1 cellular context compared by ENCODE assay signal in the genomic region with DNA sequence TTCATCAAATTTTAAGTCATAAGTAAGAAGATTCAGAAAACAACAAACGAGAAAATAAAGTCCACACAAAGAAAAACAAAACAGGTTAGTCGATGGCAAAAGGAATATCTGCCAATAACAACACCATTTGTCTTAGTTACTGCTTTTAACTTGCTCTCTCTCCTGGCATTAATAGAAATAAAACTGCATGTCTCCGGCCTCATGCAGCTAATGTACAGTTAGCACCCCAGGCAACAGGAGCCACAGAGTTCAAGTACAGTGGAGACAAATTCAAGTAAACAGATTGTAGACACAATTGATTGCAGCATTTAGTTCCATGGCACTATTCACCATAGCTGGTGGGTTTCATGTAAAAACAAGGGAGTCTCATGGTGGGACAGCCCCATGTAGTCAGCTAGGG.
TF ChIP-seq lines count a peak whose summit lies in the region.

No MANE protein-coding gene starts in this region.

TF ChIP-seq in HEK293, 187 proteins besides CTCF, POLR2A, EP300 and RAD21 (continued from another document):
- TF ChIP-seq, protein P1, sequence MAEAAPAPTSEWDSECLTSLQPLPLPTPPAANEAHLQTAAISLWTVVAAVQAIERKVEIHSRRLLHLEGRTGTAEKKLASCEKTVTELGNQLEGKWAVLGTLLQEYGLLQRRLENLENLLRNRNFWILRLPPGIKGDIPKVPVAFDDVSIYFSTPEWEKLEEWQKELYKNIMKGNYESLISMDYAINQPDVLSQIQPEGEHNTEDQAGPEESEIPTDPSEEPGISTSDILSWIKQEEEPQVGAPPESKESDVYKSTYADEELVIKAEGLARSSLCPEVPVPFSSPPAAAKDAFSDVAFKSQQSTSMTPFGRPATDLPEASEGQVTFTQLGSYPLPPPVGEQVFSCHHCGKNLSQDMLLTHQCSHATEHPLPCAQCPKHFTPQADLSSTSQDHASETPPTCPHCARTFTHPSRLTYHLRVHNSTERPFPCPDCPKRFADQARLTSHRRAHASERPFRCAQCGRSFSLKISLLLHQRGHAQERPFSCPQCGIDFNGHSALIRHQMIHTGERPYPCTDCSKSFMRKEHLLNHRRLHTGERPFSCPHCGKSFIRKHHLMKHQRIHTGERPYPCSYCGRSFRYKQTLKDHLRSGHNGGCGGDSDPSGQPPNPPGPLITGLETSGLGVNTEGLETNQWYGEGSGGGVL (tag by site-specific recombination; IDR thresholded peaks at IDR 0.05), result no peak
- TF ChIP-seq HOXA7 (CRISPR knock-in tag; IDR thresholded peaks at IDR 0.05; ENCODE audit: borderline replicate concordance) (no peak), KLF7 (tag by site-specific recombination; IDR thresholded peaks at IDR 0.05; ENCODE audit: borderline replicate concordance) (no peak), ZBTB1 (tag by site-specific recombination; IDR thresholded peaks at IDR 0.05) (no peak), SCRT1 (tag by site-specific recombination; IDR thresholded peaks at IDR 0.05; ENCODE audit: borderline replicate concordance) (no peak), ZNF792 (tag by site-specific recombination; IDR thresholded peaks at IDR 0.05) (no peak), BCL11B (tag by site-specific recombination; IDR thresholded peaks at IDR 0.05; ENCODE audit: low read depth) (no peak)
- TF ChIP-seq, protein P2, sequence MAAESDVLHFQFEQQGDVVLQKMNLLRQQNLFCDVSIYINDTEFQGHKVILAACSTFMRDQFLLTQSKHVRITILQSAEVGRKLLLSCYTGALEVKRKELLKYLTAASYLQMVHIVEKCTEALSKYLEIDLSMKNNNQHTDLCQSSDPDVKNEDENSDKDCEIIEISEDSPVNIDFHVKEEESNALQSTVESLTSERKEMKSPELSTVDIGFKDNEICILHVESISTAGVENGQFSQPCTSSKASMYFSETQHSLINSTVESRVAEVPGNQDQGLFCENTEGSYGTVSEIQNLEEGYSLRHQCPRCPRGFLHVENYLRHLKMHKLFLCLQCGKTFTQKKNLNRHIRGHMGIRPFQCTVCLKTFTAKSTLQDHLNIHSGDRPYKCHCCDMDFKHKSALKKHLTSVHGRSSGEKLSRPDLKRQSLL (tag by site-specific recombination; IDR thresholded peaks at IDR 0.05), result no peak
